Comparison of ENCODE assay signal across 12 cellular contexts in genomic region chr6:158561938-158562337, GRCh38. TPM values are rescaled to one million over a fixed set of nuclear protein-coding genes. Genes with fewer than 3 reads are reported as not detected.
DNase-seq lines count a peak whose midpoint lies in the region; ATAC-seq, FAIRE-seq and TF ChIP-seq lines count a peak whose summit lies in the region.
"Had no signal": no experiment of that assay in that cellular context is flagged by ENCODE, and none has a peak within 500 bp of the region (broad histone marks: within the 10 kb centered on the region; RNA-seq: fewer than 3 reads in every experiment).

No MANE protein-coding gene starts in this region.

- TF ChIP-seq POLR2A in A549 (IDR thresholded peaks at IDR 0.05; ENCODE audit: low read length) (no peak), adrenal gland (IDR thresholded peaks at IDR 0.05) (no peak)

- no peaks in the 10 kb centered on the region for H3K36me3 ChIP-seq in GM23248 (ENCODE audit: low read depth)
- no peaks in the 10 kb centered on the region for H3K36me3 ChIP-seq in kidney (ENCODE audit: control insufficient read depth in 1 of 2, insufficient read depth in 2 of 2, low read length in 2 of 2)
- no peaks in the 10 kb centered on the region for H3K36me3 ChIP-seq in adrenal gland (replicated peaks in 1 of 2)

- H4K20me1 ChIP-seq in GM23248 (ENCODE audit: insufficient read depth) = no peaks in the 10 kb centered on the region

- no peak overlapping the region for H3K27ac Mint-ChIP-seq in activated T-helper 2 cell treated with anti-CD3 and anti-CD28 coated beads, Interferon-gamma antibody, Interleukin-2, Interleukin-4, amounts not matched to agents 10 μg/mL and 5 μg/mL and 100 μg/mL, durations not matched to agents 14 hours and 24 hours and 36 hours

- H3K4me3 ChIP-seq in A549 = no peak overlapping the region
- peak overlapping the region; percentile 98; the same call in 1 of the 2 replicates for H3K4me3 ChIP-seq in GM23248
- H3K4me3 ChIP-seq in kidney (ENCODE audit: low read length in 2 of 2) = no peak overlapping the region
- H3K4me3 ChIP-seq in adrenal gland = no peak overlapping the region
- H3K4me3 ChIP-seq: mucosa of descending colon had no signal

- H3K9ac ChIP-seq in GM23248 (peak overlapping the region; percentile 95; the same call in 1 of the 2 replicates), kidney (ENCODE audit: low read length in 2 of 2) (no peak overlapping the region)

- peak overlapping the region; percentile 92 for H3K4me2 ChIP-seq in A549
- H3K4me2 ChIP-seq in GM23248 (ENCODE audit: unreplicated experiment) = peak overlapping the region; percentile 95

- H3K9me2 ChIP-seq in GM23248 (ENCODE audit: insufficient read depth) = no peaks in the 10 kb centered on the region; the same call in 1 of the 2 replicates

- H3K36me3 Mint-ChIP-seq in activated T-helper 2 cell treated with anti-CD3 and anti-CD28 coated beads, Interferon-gamma antibody, Interleukin-2, Interleukin-4, amounts not matched to agents 10 μg/mL and 5 μg/mL and 100 μg/mL, durations not matched to agents 14 hours and 24 hours and 36 hours (ENCODE audit: low read depth) = peaks cover 19% of the 10 kb centered on the region

- H3K9me3 ChIP-seq in A549 = no peaks in the 10 kb centered on the region
- no peaks in the 10 kb centered on the region for H3K9me3 ChIP-seq in GM23248 (ENCODE audit: low read depth)
- H3K9me3 ChIP-seq in kidney (ENCODE audit: control insufficient read depth in 1 of 2, low read length in 2 of 2) = no peaks in the 10 kb centered on the region
- H3K9me3 ChIP-seq in adrenal gland (replicated peaks in 1 of 3) = no peaks in the 10 kb centered on the region
- H3K9me3 ChIP-seq: mucosa of descending colon had no signal

- H3K4me1 Mint-ChIP-seq in activated T-helper 2 cell treated with anti-CD3 and anti-CD28 coated beads, Interferon-gamma antibody, Interleukin-2, Interleukin-4, amounts not matched to agents 10 μg/mL and 5 μg/mL and 100 μg/mL, durations not matched to agents 14 hours and 24 hours and 36 hours (ENCODE audit: low read depth) = peaks cover 50% of the 10 kb centered on the region

- TF ChIP-seq EP300 in A549 (IDR thresholded peaks at IDR 0.05) = no peak

- WGBS in A549 (ENCODE audit: missing lambda C conversion rate) = 91% methylated on average over 8 of the region's 8 CpGs
- 89 to 91% methylated on average over 8 of the region's 8 CpGs for WGBS in GM23248 (ENCODE audit: low coverage in 1 of 2, low lambda C conversion rate in 2 of 2, missing lambda C conversion rate in 2 of 2), 2 experiments
- 76 to 85% (median 82%) methylated on average over 6 to 8 of the region's 8 CpGs for WGBS in adrenal gland, 4 donors

- peaks cover 69% of the 10 kb centered on the region for H3K79me2 ChIP-seq in GM23248 (ENCODE audit: insufficient read depth)

- TF ChIP-seq RAD21 in A549 (conservative IDR thresholded peaks at IDR 0.05 in 1 of 2, IDR thresholded peaks at IDR 0.05 in 1 of 2) = no peak

- no peak for FAIRE-seq in A549 (lab: Jason Lieb, UNC)
- no peak for FAIRE-seq in kidney (lab: Jason Lieb, UNC)

- H3K27ac ChIP-seq in A549 (no peak overlapping the region), GM23248 (no peak overlapping the region), kidney (ENCODE audit: low read depth in 2 of 2, low read length in 2 of 2) (no peak overlapping the region), adrenal gland (no peak overlapping the region)

- H3K27me3 Mint-ChIP-seq in activated T-helper 2 cell treated with anti-CD3 and anti-CD28 coated beads, Interferon-gamma antibody, Interleukin-2, Interleukin-4, amounts not matched to agents 10 μg/mL and 5 μg/mL and 100 μg/mL, durations not matched to agents 14 hours and 24 hours and 36 hours (ENCODE audit: low read depth) = no peaks in the 10 kb centered on the region

- CTCF ChIA-PET in A549 (lab: Yijun Ruan, JAX) = no interaction called here

- H3K4me1 ChIP-seq in A549 (peaks cover 17% of the 10 kb centered on the region; the same call in 2 of the 3 replicates), GM23248 (ENCODE audit: insufficient read depth) (peaks cover 23% of the 10 kb centered on the region), kidney (ENCODE audit: control insufficient read depth in 1 of 2, insufficient read depth in 1 of 2, low read depth in 1 of 2, low read length in 2 of 2) (peaks cover 3 to 12% of the 10 kb centered on the region in 2 donors), adrenal gland (replicated peaks in 1 of 2) (peaks cover 9 to 27% of the 10 kb centered on the region in 2 donors)

- ATAC-seq in A549 (no peak), HG02610 (IDR thresholded peaks at IDR 0.05; ENCODE audit: unreplicated experiment) (no peak), GM19035 (IDR thresholded peaks at IDR 0.05; ENCODE audit: unreplicated experiment) (no peak)
- ATAC-seq: mucosa of descending colon had no signal

- TF ChIP-seq CTCF in A549 (IDR thresholded peaks at IDR 0.05) (no peak), kidney (IDR thresholded peaks at IDR 0.05; ENCODE audit: borderline replicate concordance, extremely low read depth, insufficient read depth) (no peak), adrenal gland (IDR thresholded peaks at IDR 0.05) (no peak)

- H2AFZ ChIP-seq in GM23248 = no peak overlapping the region

- no peak for DNase-seq in A549 (ENCODE audit: low read depth in 1 of 2, low spot score in 1 of 2)
- no peak for DNase-seq in GM23248
- no peak for DNase-seq in activated T-helper 2 cell treated with anti-CD3 and anti-CD28 coated beads, Interferon-gamma antibody, Interleukin-2, Interleukin-4, amounts not matched to agents 10 μg/mL and 5 μg/mL and 100 μg/mL, durations not matched to agents 14 hours and 24 hours and 36 hours (ENCODE audit: low spot score)
- peak; percentile 10 for DNase-seq in kidney
- DNase-seq in adrenal gland = no peak
- no peak for DNase-seq in COLO829 (ENCODE audit: low spot score)
- DNase-seq: hippocampal formation, mucosa of descending colon, NCI-H446 treated with DMSO at 0.1 percent for 48 hours, SW 1271 had no signal

- H3F3A ChIP-seq in GM23248 (ENCODE audit: insufficient read depth) = peaks cover 10% of the 10 kb centered on the region; the same call in 1 of the 2 replicates

- no peaks in the 10 kb centered on the region for H3K27me3 ChIP-seq in GM23248 (replicated peaks; ENCODE audit: insufficient read depth)
- H3K27me3 ChIP-seq in adrenal gland = no peaks in the 10 kb centered on the region

- no peaks in the 10 kb centered on the region for H3K9me3 Mint-ChIP-seq in activated T-helper 2 cell treated with anti-CD3 and anti-CD28 coated beads, Interferon-gamma antibody, Interleukin-2, Interleukin-4, amounts not matched to agents 10 μg/mL and 5 μg/mL and 100 μg/mL, durations not matched to agents 14 hours and 24 hours and 36 hours

- in situ Hi-C loops in GM23248 (cut with MboI) = no loop called here

- intact Hi-C loops in activated T-helper 2 cell treated with anti-CD3 and anti-CD28 coated beads, Interferon-gamma antibody, Interleukin-2, Interleukin-4, amounts not matched to agents 10 μg/mL and 5 μg/mL and 100 μg/mL, durations not matched to agents 14 hours and 24 hours and 36 hours (cut with micrococcal nuclease) = loop anchor here (1.0 to 5.0 kb wide), 2 partner anchors 15 to 85 kb away; no protein-coding TSS in a partner anchor
- intact Hi-C loops in kidney (cut with DNase I) = no loop called here
- intact Hi-C loops in adrenal gland (cut with DNase I) = no loop called here

- peak overlapping the region; percentile 97 for H3K4me3 Mint-ChIP-seq in activated T-helper 2 cell treated with anti-CD3 and anti-CD28 coated beads, Interferon-gamma antibody, Interleukin-2, Interleukin-4, amounts not matched to agents 10 μg/mL and 5 μg/mL and 100 μg/mL, durations not matched to agents 14 hours and 24 hours and 36 hours (ENCODE audit: low read depth)

- POLR2A ChIA-PET in A549 (lab: Yijun Ruan, JAX) = no interaction called here

TF ChIP-seq in A549, 52 proteins besides CTCF, POLR2A, EP300 and RAD21 (continues in another document):
- TF ChIP-seq HES2 (IDR thresholded peaks at IDR 0.05) (no peak), MAFK (IDR thresholded peaks at IDR 0.05; ENCODE audit: partially characterized antibody) (no peak), PBX3 (IDR thresholded peaks at IDR 0.05) (no peak), POLR2AphosphoS2 (conservative IDR thresholded peaks at IDR 0.05; ENCODE audit: low read length) (no peak), PHF8 (IDR thresholded peaks at IDR 0.05; ENCODE audit: borderline replicate concordance, low read depth) (no peak), TFCP2L1 (CRISPR knock-in tag; IDR thresholded peaks at IDR 0.05) (no peak)

RNA-seq across cellular contexts. Expression of gene TMEM181, which starts 2.0 kb away (rescaled TPM):
- polyA plus RNA-seq in A549 (2011; rRNA removed) = 19.9 and 21.1 TPM in 2 replicates
- polyA plus RNA-seq in A549 (2012; cell fraction: cytosol; rRNA removed) = 5.8 and 7.1 TPM in 2 replicates
- 6.3 and 11.2 TPM in 2 replicates for polyA plus RNA-seq in A549 (2012; cell fraction: nucleus; rRNA removed)
- 11.6 to 12.1 TPM (median 11.8 TPM) in 3 replicates for polyA plus RNA-seq in A549 (2017; fragmentation: RNase III; extraction: RNeasy Plus Mini Kit Qiagen cat#74134 plus additional on column Dnase treatment)
- polyA minus RNA-seq in A549 (2011; rRNA and poly(A)+ RNA removed) = 12.7 and 12.9 TPM in 2 replicates
- 52.6 and 53.0 TPM in 2 replicates for total RNA-seq in GM23248 (2014; rRNA removed; shearing (Covaris generic))
- 26.7 and 30.7 TPM in 2 replicates for polyA plus RNA-seq in GM23248 (2016; fragmentation: Nextera tagmentation; extraction: Ambion mirVana)
- total RNA-seq in activated T-helper 2 cell treated with anti-CD3 and anti-CD28 coated beads, Interferon-gamma antibody, Interleukin-2, Interleukin-4, amounts not matched to agents 10 μg/mL and 5 μg/mL and 100 μg/mL, durations not matched to agents 14 hours and 24 hours and 36 hours = 16.3 and 16.9 TPM in 2 replicates
- total RNA-seq in kidney = 19.9 TPM
- 6.9 TPM for polyA plus RNA-seq in kidney (ENCODE audit: insufficient read depth, low read depth, low replicate concordance)
- 10 to 100 TPM; 12.9 to 24.0 (median 20.5) TPM for total RNA-seq in adrenal gland
- 10 to 100 TPM in 2 of 3 donors, 1 to 10 TPM in 1; 8.8 to 23.3 (median 14.0) TPM for polyA plus RNA-seq in adrenal gland
